8 cellular contexts compared by ENCODE assay signal in the genomic region with DNA sequence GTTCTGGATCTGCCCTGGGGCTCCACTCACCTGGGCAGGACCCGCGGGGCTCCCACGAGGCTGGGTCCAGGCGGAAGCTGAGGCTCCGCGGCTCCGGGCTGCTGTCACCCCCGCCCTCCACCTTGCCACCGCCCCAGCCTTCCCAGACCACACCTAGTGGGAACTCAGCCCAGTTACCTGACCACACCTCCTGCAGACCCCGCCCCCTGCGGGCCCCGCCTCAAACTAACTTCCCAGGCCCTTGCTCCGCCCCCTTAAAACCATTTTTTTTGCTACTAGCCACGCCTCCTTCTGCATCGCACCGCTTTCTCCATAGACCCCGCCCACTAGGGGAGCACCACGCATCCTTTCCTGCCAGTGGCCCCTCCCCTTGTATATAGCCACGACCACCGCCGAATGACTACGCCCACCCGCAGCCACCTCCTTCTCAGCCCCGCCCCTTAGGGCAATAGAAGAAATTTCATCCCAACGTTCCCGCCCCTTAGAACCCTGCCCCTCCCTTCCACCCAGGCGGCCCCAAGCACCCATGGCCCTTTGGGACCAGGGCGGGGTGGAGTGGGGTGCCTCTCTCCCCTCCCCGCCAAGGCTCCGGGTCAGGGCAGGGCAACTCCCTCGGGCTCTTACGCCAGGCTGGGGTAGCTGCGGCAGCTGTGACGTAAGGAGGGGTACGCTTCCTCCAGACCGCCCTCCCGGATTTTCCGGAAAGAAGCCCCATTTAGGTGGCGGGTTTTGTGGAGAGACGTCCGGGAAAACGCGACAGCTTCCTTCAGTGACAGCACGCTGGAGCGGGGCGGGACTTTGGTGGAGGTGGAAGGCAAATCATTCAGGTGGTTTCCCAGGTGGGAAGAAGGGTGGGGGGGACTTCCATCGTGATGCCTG. TPM values are rescaled to one million over a fixed set of nuclear protein-coding genes. Genes with fewer than 3 reads are reported as not detected.
DNase-seq lines count a peak whose midpoint lies in the region; ATAC-seq lines count a peak whose summit lies in the region.

A gene (minus strand): TSS at position 79 of the 879 bp plus-strand sequence. CDS start 3,687 bp downstream, outside the sequence.

- 3% methylated on average over 47 of the region's 47 CpGs for WGBS in right cardiac atrium

- peak within 1 kb of the TSS; percentile 74 for H3K4me3 ChIP-seq in Jurkat, Clone E6-1 (ENCODE audit: low read length)
- peak within 1 kb of the TSS; percentile 59 for H3K4me3 ChIP-seq in SK-N-MC
- peak within 1 kb of the TSS; percentile 12 for H3K4me3 ChIP-seq in right cardiac atrium (ENCODE audit: low read length)
- H3K4me3 ChIP-seq in skin epidermis: peak within 1 kb of the TSS; percentile 37 to 54 (median 39)

- H3K27ac ChIP-seq in SK-N-MC: no peak within 1 kb of the TSS
- no peak within 1 kb of the TSS for H3K27ac ChIP-seq in right cardiac atrium (ENCODE audit: low read length)
- H3K27ac ChIP-seq in skin epidermis: peak within 1 kb of the TSS; percentile 37 to 89 (median 73)

- H3K9me3 ChIP-seq in SK-N-MC (ENCODE audit: low read depth, low read length): no peaks in the 10 kb centered on the region
- no peaks in the 10 kb centered on the region for H3K9me3 ChIP-seq in right cardiac atrium (ENCODE audit: control insufficient read depth, low read length)

- H3K27me3 ChIP-seq in right cardiac atrium (ENCODE audit: control insufficient read depth, insufficient read depth): peaks cover 3% of the 10 kb centered on the region

- DNase-seq in DMS79 (lab: John Stamatoyannopoulos, UW) (peak; percentile 47), SK-N-MC (ENCODE audit: low read depth, low spot score) (peak; percentile 80), right cardiac atrium (peak; percentile 61 to 84 (median 82)), putamen (ENCODE audit: low spot score) (no peak)
- peak; percentile 93 for DNase-seq in Jurkat, Clone E6-1 (ENCODE audit: low read depth, low spot score)
- DNase-seq in activated naive CD4-positive, alpha-beta T cell treated with Interleukin-2 at 50 U/mL for 16 hours: peak; percentile 92

- no peaks in the 10 kb centered on the region for H3K36me3 ChIP-seq in SK-N-MC (ENCODE audit: insufficient read depth, low read length)

- peaks cover 2% of the 10 kb centered on the region for H3K4me1 ChIP-seq in right cardiac atrium (ENCODE audit: control insufficient read depth, insufficient read depth, low read length)

- ATAC-seq in GM21576 (IDR thresholded peaks at IDR 0.05; ENCODE audit: unreplicated experiment) (peak; percentile 60), right cardiac atrium (peak; percentile 76 to 82)

- intact Hi-C loops in right cardiac atrium (cut with DNase I): no loop called here

- no peak within 1 kb of the TSS for H3K9ac ChIP-seq in SK-N-MC (ENCODE audit: insufficient read length)

RNA-seq across cellular contexts. Expression of the gene that starts here (rescaled TPM):
- 15.7 TPM for polyA plus RNA-seq in Jurkat, Clone E6-1 (2012; ENCODE audit: insufficient read depth, insufficient read length)
- total RNA-seq in right cardiac atrium: under 1 TPM in 2 of 4 donors, not detected in 2; 0.09 to 0.25 TPM
- polyA plus RNA-seq in right cardiac atrium: 0.54 TPM

Comparison
In these comparisons a context has a peak if more than half of its experiments do, and no peak if none do; other contexts are left out.
1. Peak in DNase-seq, ATAC-seq and H3K4me3 ChIP-seq in right cardiac atrium; RNA of the gene not detected or under 1 TPM.
2. H3K4me3 ChIP-seq: peak in every context shown above with its lines; median percentile 74 in Jurkat, Clone E6-1; 59 in SK-N-MC; 39 in skin epidermis; 12 in right cardiac atrium.
3. H3K27ac ChIP-seq: peak in skin epidermis (21 of 21); none in SK-N-MC (single experiment) and right cardiac atrium (single experiment).